26 cellular contexts compared by ENCODE assay signal in genomic region chr2:195119231-195119630, GRCh38.
"Had no signal": no experiment of that assay in that cellular context is flagged by ENCODE, and none has a peak within 500 bp of the region (broad histone marks: within the 10 kb centered on the region; RNA-seq: fewer than 3 reads in every experiment).

No MANE protein-coding gene starts in this region.

- H3K4me3 ChIP-seq: colonic mucosa, coronary artery, dorsolateral prefrontal cortex, esophagus muscularis mucosa, esophagus squamous epithelium, gastrocnemius medialis, gastroesophageal sphincter, heart left ventricle, heart right ventricle, hepatocyte had no signal

- DNase-seq: colonic mucosa; cortex of kidney; dermis blood vessel endothelial cell; dorsolateral prefrontal cortex; effector CD4-positive, alpha-beta T cell; effector CD8-positive, alpha-beta T cell; effector memory CD4-positive, alpha-beta T cell; effector memory CD8-positive, alpha-beta T cell; endodermal cell; erythroblast; esophagus squamous epithelium; foreskin fibroblast; foreskin keratinocyte; foreskin melanocyte; gastrocnemius medialis; glutamatergic neuron; head of caudate nucleus; heart left ventricle; heart right ventricle had no signal

- H3K36me3 ChIP-seq: colonic mucosa, esophagus muscularis mucosa, esophagus squamous epithelium, gastrocnemius medialis, gastroesophageal sphincter, heart left ventricle, heart right ventricle had no signal

- ATAC-seq: effector memory CD8-positive, alpha-beta T cell; esophagus mucosa; foreskin keratinocyte; gastrocnemius medialis; gastroesophageal sphincter; heart left ventricle; heart right ventricle had no signal

- H3K27me3 ChIP-seq: colonic mucosa, dorsolateral prefrontal cortex, esophagus muscularis mucosa, esophagus squamous epithelium, foreskin keratinocyte, gastrocnemius medialis, gastroesophageal sphincter, heart left ventricle, heart right ventricle, hepatocyte had no signal

- H3K27ac ChIP-seq: colonic mucosa, coronary artery, dorsolateral prefrontal cortex, epithelial cell of prostate, esophagus muscularis mucosa, esophagus squamous epithelium, foreskin keratinocyte, gastrocnemius medialis, gastroesophageal sphincter, heart left ventricle, heart right ventricle, hepatocyte had no signal

- H3K4me1 ChIP-seq: colonic mucosa, esophagus muscularis mucosa, esophagus squamous epithelium, foreskin keratinocyte, gastrocnemius medialis, gastroesophageal sphincter, heart left ventricle, heart right ventricle had no signal

- H3K9me3 ChIP-seq: colonic mucosa, esophagus squamous epithelium, gastrocnemius medialis, gastroesophageal sphincter, heart left ventricle, heart right ventricle had no signal

- FAIRE-seq: endothelial cell of umbilical vein had no signal

- H3K79me2 ChIP-seq: hepatocyte had no signal

- H2AFZ ChIP-seq: hepatocyte had no signal

- H3K4me2 ChIP-seq: hepatocyte had no signal
